15 cellular contexts compared by ENCODE assay signal in the genomic region with DNA sequence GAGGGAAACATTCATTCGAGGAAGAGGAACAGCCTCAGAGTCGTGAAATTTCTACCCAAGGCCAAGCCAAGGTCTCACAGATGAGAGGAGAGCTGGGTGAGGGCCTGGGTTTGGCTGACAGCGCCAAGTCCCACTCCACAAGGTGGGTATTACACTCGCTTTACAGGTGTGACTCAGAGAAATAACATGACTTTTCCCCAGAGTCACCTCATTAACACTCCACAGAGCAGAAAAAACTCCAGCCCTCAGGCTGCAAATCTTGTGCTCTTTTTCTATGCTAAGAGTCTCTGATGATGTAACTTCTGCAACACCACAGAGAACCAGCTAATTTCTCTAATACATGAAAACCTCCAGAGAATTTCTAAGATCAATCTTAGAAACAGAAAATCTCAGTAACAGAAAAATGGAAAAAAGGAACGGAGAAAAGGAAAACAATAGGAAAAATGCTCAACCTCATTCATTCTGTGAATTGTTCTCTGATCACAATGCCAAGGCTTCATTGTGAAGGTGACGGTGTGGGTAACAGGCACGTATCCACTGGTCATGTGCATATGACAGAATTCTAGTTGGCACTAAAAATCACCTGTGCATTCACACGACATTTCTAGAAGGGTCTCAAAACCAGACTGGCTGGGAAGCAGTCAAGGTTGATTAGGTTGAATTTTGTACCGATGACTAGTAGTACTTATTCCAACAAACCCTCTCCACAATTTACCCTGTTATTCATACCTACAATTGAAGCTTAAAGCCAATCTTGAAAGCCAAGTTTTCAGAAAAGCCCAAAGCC. TPM values are rescaled to one million over a fixed set of nuclear protein-coding genes. Genes with fewer than 3 reads are reported as not detected.
A peak's percentile ranks its signal among the peaks of the same experiment; 100 is the strongest.
DNase-seq lines count a peak whose midpoint lies in the region; ATAC-seq, FAIRE-seq and TF ChIP-seq lines count a peak whose summit lies in the region.
"Had no signal": no experiment of that assay in that cellular context is flagged by ENCODE, and none has a peak within 500 bp of the region (broad histone marks: within the 10 kb centered on the region; RNA-seq: fewer than 3 reads in every experiment).

No MANE protein-coding gene starts in this region.

- no peak for TF ChIP-seq RAD21 in A549 (conservative IDR thresholded peaks at IDR 0.05 in 1 of 2, IDR thresholded peaks at IDR 0.05 in 1 of 2)

- H3K9me3 ChIP-seq in A549 (no peaks in the 10 kb centered on the region), GM23248 (ENCODE audit: low read depth) (no peaks in the 10 kb centered on the region), astrocyte (ENCODE audit: insufficient read depth, low read depth, low read length) (no peaks in the 10 kb centered on the region), left lung (no peaks in the 10 kb centered on the region)
- H3K9me3 ChIP-seq: prostate gland had no signal

- peak overlapping the region; percentile 17 for H3K4me3 Mint-ChIP-seq in astrocyte (ENCODE audit: unreplicated experiment)
- H3K4me3 Mint-ChIP-seq: CD4-positive, CD25-positive, alpha-beta regulatory T cell had no signal

- DNase-seq in A549 (ENCODE audit: low read depth in 1 of 2, low spot score in 1 of 2) (no peak), GM23248 (peak; percentile 52), astrocyte (ENCODE audit: low read depth) (peak; percentile 47), left lung (no peak), SHP77 treated with DMSO at 0.1 percent for 48 hours (lab: John Stamatoyannopoulos, UW) (no peak), DMS153 (lab: John Stamatoyannopoulos, UW) (no peak)
- DNase-seq: activated CD4-positive, CD25-positive, alpha-beta regulatory T cell; activated gamma-delta T cell; CD4-positive, CD25-positive, alpha-beta regulatory T cell; cortex of kidney; RPMI8226 had no signal

- no peaks in the 10 kb centered on the region for H3K27me3 Mint-ChIP-seq in astrocyte (ENCODE audit: low read depth, unreplicated experiment)
- H3K27me3 Mint-ChIP-seq: CD4-positive, CD25-positive, alpha-beta regulatory T cell had no signal

- TF ChIP-seq POLR2A in A549 (IDR thresholded peaks at IDR 0.05; ENCODE audit: low read length), result no peak

- peaks cover 35% of the 10 kb centered on the region for H3F3A ChIP-seq in GM23248 (ENCODE audit: insufficient read depth)

- H3K36me3 ChIP-seq in GM23248 (ENCODE audit: low read depth) (peaks cover 23% of the 10 kb centered on the region), astrocyte (ENCODE audit: insufficient read depth, low read length) (peaks cover 19% of the 10 kb centered on the region), left lung (peaks cover 0 to 51% of the 10 kb centered on the region in 2 donors)
- H3K36me3 ChIP-seq: prostate gland had no signal

- CTCF ChIA-PET in A549 (lab: Yijun Ruan, JAX), result interaction anchor here (1.2 to 2.2 kb wide), 3 partner anchors 8 to 160 kb away, joined by 3 to 7 read pairs (median 4); no protein-coding TSS in a partner anchor

- peaks cover 50% of the 10 kb centered on the region for H3K4me1 Mint-ChIP-seq in astrocyte (ENCODE audit: low read depth, unreplicated experiment)

- peaks cover 90% of the 10 kb centered on the region for H3K4me1 ChIP-seq in A549
- peaks cover 25% of the 10 kb centered on the region for H3K4me1 ChIP-seq in GM23248 (ENCODE audit: insufficient read depth)
- peaks cover 28% of the 10 kb centered on the region for H3K4me1 ChIP-seq in astrocyte (ENCODE audit: insufficient read depth, low read length)
- peaks cover 28 to 87% of the 10 kb centered on the region in 2 donors for H3K4me1 ChIP-seq in left lung
- H3K4me1 ChIP-seq: prostate gland had no signal

- in situ Hi-C loops in GM23248 (cut with MboI), result no loop called here

- H3K27ac ChIP-seq in A549 (peak overlapping the region; percentile 29 to 41; a peak in 2 of 6 replicates), GM23248 (peak overlapping the region; percentile 20), astrocyte (ENCODE audit: low read depth, low read length) (peak overlapping the region; percentile 27), left lung (peak overlapping the region in 1 of 2 donors; percentile 7)
- H3K27ac ChIP-seq: prostate gland had no signal

- H3K27me3 ChIP-seq in GM23248 (replicated peaks; ENCODE audit: insufficient read depth), result no peaks in the 10 kb centered on the region
- H3K27me3 ChIP-seq in astrocyte (ENCODE audit: insufficient read depth, low read length), result no peaks in the 10 kb centered on the region
- no peaks in the 10 kb centered on the region for H3K27me3 ChIP-seq in left lung

- H3K4me2 ChIP-seq in A549, result peak overlapping the region; percentile 40
- peak overlapping the region; percentile 31 for H3K4me2 ChIP-seq in GM23248 (ENCODE audit: unreplicated experiment)
- no peak overlapping the region for H3K4me2 ChIP-seq in astrocyte (ENCODE audit: low read length)

- TF ChIP-seq CTCF in A549 (IDR thresholded peaks at IDR 0.05) (no peak), astrocyte (IDR thresholded peaks at IDR 0.05; ENCODE audit: insufficient read depth, low read depth, low read length) (no peak), left lung (IDR thresholded peaks at IDR 0.05) (no peak)

- H3K4me3 ChIP-seq in A549 (no peak overlapping the region), GM23248 (no peak overlapping the region), astrocyte (ENCODE audit: insufficient read depth, low read depth, low read length) (no peak overlapping the region), left lung (no peak overlapping the region)
- H3K4me3 ChIP-seq: prostate gland had no signal

- no peak for ATAC-seq in A549
- ATAC-seq in left lung, result peak; percentile 80
- no peak for ATAC-seq in HG02870 (IDR thresholded peaks at IDR 0.05; ENCODE audit: unreplicated experiment)
- no peak for ATAC-seq in HG03025 (IDR thresholded peaks at IDR 0.05; ENCODE audit: low FRiP score, unreplicated experiment)

- H2AFZ ChIP-seq in GM23248 (no peak overlapping the region), astrocyte (ENCODE audit: low read depth, low read length) (no peak overlapping the region)

- POLR2A ChIA-PET in A549 (lab: Yijun Ruan, JAX), result interaction anchor here (1.6 kb wide), 1 partner anchor 20 kb away, joined by 4 read pairs; no protein-coding TSS in a partner anchor

- peaks cover 49% of the 10 kb centered on the region for H4K20me1 ChIP-seq in GM23248 (ENCODE audit: insufficient read depth)
- peaks cover 96% of the 10 kb centered on the region for H4K20me1 ChIP-seq in astrocyte (ENCODE audit: insufficient read depth, low read length)

- H3K9me3 Mint-ChIP-seq in astrocyte (ENCODE audit: unreplicated experiment), result no peaks in the 10 kb centered on the region
- H3K9me3 Mint-ChIP-seq: CD4-positive, CD25-positive, alpha-beta regulatory T cell had no signal

- H3K79me2 ChIP-seq in GM23248 (ENCODE audit: insufficient read depth), result peaks cover 100% of the 10 kb centered on the region
- peaks cover 99% of the 10 kb centered on the region for H3K79me2 ChIP-seq in astrocyte (ENCODE audit: insufficient read depth, low read length)

- 62% methylated on average over 9 of the region's 9 CpGs for WGBS in A549 (ENCODE audit: missing lambda C conversion rate)
- 80 to 87% methylated on average over 9 of the region's 9 CpGs for WGBS in GM23248 (ENCODE audit: low coverage in 1 of 2, low lambda C conversion rate in 2 of 2, missing lambda C conversion rate in 2 of 2), 2 experiments

- no peak for TF ChIP-seq EP300 in A549 (IDR thresholded peaks at IDR 0.05)

- H3K9ac ChIP-seq in GM23248 (no peak overlapping the region), astrocyte (ENCODE audit: low read length) (no peak overlapping the region)

- peaks cover 29% of the 10 kb centered on the region for H3K36me3 Mint-ChIP-seq in astrocyte (ENCODE audit: low read depth, unreplicated experiment)

- H3K9me2 ChIP-seq in GM23248 (ENCODE audit: insufficient read depth), result no peaks in the 10 kb centered on the region

- intact Hi-C loops in left lung (cut with DNase I), result no loop called here

- peak overlapping the region; percentile 63 for H3K27ac Mint-ChIP-seq in astrocyte (ENCODE audit: unreplicated experiment)

- FAIRE-seq in A549 (lab: Jason Lieb, UNC), result no peak
- FAIRE-seq in astrocyte (lab: Jason Lieb, UNC), result no peak
- FAIRE-seq: H54 had no signal

TF ChIP-seq in A549, 52 proteins besides CTCF, POLR2A, EP300 and RAD21 (continues in another document):
- TF ChIP-seq HOXB5 (CRISPR knock-in tag; IDR thresholded peaks at IDR 0.05) (no peak), ZC3H11A (IDR thresholded peaks at IDR 0.05) (no peak), ESRRA (IDR thresholded peaks at IDR 0.05; ENCODE audit: borderline replicate concordance, low read length) (no peak)
- TF ChIP-seq, protein P1, sequence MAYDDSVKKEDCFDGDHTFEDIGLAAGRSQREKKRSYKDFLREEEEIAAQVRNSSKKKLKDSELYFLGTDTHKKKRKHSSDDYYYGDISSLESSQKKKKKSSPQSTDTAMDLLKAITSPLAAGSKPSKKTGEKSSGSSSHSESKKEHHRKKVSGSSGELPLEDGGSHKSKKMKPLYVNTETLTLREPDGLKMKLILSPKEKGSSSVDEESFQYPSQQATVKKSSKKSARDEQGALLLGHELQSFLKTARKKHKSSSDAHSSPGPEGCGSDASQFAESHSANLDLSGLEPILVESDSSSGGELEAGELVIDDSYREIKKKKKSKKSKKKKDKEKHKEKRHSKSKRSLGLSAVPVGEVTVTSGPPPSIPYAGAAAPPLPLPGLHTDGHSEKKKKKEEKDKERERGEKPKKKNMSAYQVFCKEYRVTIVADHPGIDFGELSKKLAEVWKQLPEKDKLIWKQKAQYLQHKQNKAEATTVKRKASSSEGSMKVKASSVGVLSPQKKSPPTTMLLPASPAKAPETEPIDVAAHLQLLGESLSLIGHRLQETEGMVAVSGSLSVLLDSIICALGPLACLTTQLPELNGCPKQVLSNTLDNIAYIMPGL (CRISPR knock-in tag; IDR thresholded peaks at IDR 0.05; ENCODE audit: borderline replicate concordance), result no peak

RNA-seq across cellular contexts. Expression of a gene that starts 20.3 kb away (rescaled TPM):
- polyA plus RNA-seq in A549 (2011; rRNA removed), result 140 and 141 TPM in 2 replicates
- 45.1 and 50.9 TPM in 2 replicates for polyA plus RNA-seq in A549 (2012; cell fraction: cytosol; rRNA removed)
- polyA plus RNA-seq in A549 (2012; cell fraction: nucleus; rRNA removed), result 40.3 and 49.7 TPM in 2 replicates
- 295 to 306 TPM (median 302 TPM) in 3 replicates for polyA plus RNA-seq in A549 (2017; fragmentation: RNase III; extraction: RNeasy Plus Mini Kit Qiagen cat#74134 plus additional on column Dnase treatment)
- 131 and 145 TPM in 2 replicates for polyA minus RNA-seq in A549 (2011; rRNA and poly(A)+ RNA removed)
- 56.0 TPM in 2 replicates for total RNA-seq in GM23248 (2014; rRNA removed; shearing (Covaris generic))
- 28.1 and 28.4 TPM in 2 replicates for polyA plus RNA-seq in GM23248 (2016; fragmentation: Nextera tagmentation; extraction: Ambion mirVana)
- 344 and 351 TPM in 2 replicates for total RNA-seq in astrocyte
- total RNA-seq in left lung, result 100 to 1,000 TPM; 116 to 160 TPM

RNA-seq across cellular contexts. Expression of a gene that starts 36.0 kb away (rescaled TPM):
- 185 and 209 TPM in 2 replicates for polyA plus RNA-seq in A549 (2011; rRNA removed)
- polyA plus RNA-seq in A549 (2012; cell fraction: cytosol; rRNA removed), result 1,409 and 1,648 TPM in 2 replicates
- polyA plus RNA-seq in A549 (2012; cell fraction: nucleus; rRNA removed), result 1,259 and 1,748 TPM in 2 replicates
- 547 to 666 TPM (median 620 TPM) in 3 replicates for polyA plus RNA-seq in A549 (2017; fragmentation: RNase III; extraction: RNeasy Plus Mini Kit Qiagen cat#74134 plus additional on column Dnase treatment)
- 41.9 and 74.6 TPM in 2 replicates for polyA minus RNA-seq in A549 (2011; rRNA and poly(A)+ RNA removed)
- total RNA-seq in GM23248 (2014; rRNA removed; shearing (Covaris generic)), result 79.5 and 96.5 TPM in 2 replicates
- polyA plus RNA-seq in GM23248 (2016; fragmentation: Nextera tagmentation; extraction: Ambion mirVana), result 1,542 and 1,564 TPM in 2 replicates
- total RNA-seq in astrocyte, result 933 and 1,069 TPM in 2 replicates
- 100 to 1,000 TPM; 482 to 951 TPM for total RNA-seq in left lung

Comparison
In these comparisons a context has a peak if more than half of its experiments do, and no peak if none do; other contexts are left out.
1. DNase-seq: peak in GM23248 (single experiment) and astrocyte (single experiment); none in A549 (0 of 2), left lung (0 of 2), SHP77 treated with DMSO at 0.1 percent for 48 hours (single experiment) and DMS153 (single experiment).